26 cellular contexts compared by ENCODE assay signal in genomic region chr9:95155211-95155610, GRCh38.
"Had no signal": no experiment of that assay in that cellular context is flagged by ENCODE, and none has a peak within 500 bp of the region (broad histone marks: within the 10 kb centered on the region; RNA-seq: fewer than 3 reads in every experiment).

No MANE protein-coding gene starts in this region.

- H3K9me3 ChIP-seq: esophagus muscularis mucosa, gastroesophageal sphincter, left lung, lower lobe of right lung, mucosa of descending colon had no signal

- H3K4me2 ChIP-seq: hepatocyte had no signal

- DNase-seq: dermis blood vessel endothelial cell; dorsolateral prefrontal cortex; effector CD4-positive, alpha-beta T cell; effector memory CD4-positive, alpha-beta T cell; endodermal cell; foreskin keratinocyte; heart left ventricle; hypothalamus; left cardiac atrium; left lung; left ventricle myocardium superior; lower lobe of right lung; mesenchymal stem cell; mucosa of descending colon; naive B cell had no signal

- H3K4me1 Mint-ChIP-seq: endodermal cell had no signal

- H3K27ac Mint-ChIP-seq: endodermal cell, mesothelial cell of epicardium had no signal

- H3K27ac ChIP-seq: coronary artery, dorsolateral prefrontal cortex, epithelial cell of prostate, foreskin keratinocyte, heart left ventricle, hepatocyte, left lung, lower lobe of right lung had no signal

- H3K4me3 ChIP-seq: coronary artery, dorsolateral prefrontal cortex, esophagus muscularis mucosa, gastroesophageal sphincter, heart left ventricle, hepatocyte, left lung, lower lobe of right lung, mucosa of descending colon had no signal

- H3K27me3 ChIP-seq: dorsolateral prefrontal cortex, esophagus muscularis mucosa, foreskin keratinocyte, gastroesophageal sphincter, heart left ventricle, hepatocyte, left lung had no signal

- H3K36me3 ChIP-seq: esophagus muscularis mucosa, gastroesophageal sphincter, heart left ventricle, left lung, lower lobe of right lung had no signal

- H2AFZ ChIP-seq: hepatocyte had no signal

- H3K9me3 Mint-ChIP-seq: endodermal cell had no signal

- ATAC-seq: foreskin keratinocyte, gastroesophageal sphincter, heart left ventricle, left cardiac atrium, left lung, left ventricle myocardium superior, lower lobe of right lung, mucosa of descending colon had no signal

- H3K27me3 Mint-ChIP-seq: naive B cell had no signal

- H3K79me2 ChIP-seq: hepatocyte had no signal

- FAIRE-seq: colon, endometrium, frontal cortex, islet of Langerhans, keratinocyte had no signal

- H3K4me3 Mint-ChIP-seq: endodermal cell, mesothelial cell of epicardium had no signal

- H3K4me1 ChIP-seq: foreskin keratinocyte, left lung had no signal
